Comparison of ENCODE assay signal across 11 cellular contexts in the genomic region with DNA sequence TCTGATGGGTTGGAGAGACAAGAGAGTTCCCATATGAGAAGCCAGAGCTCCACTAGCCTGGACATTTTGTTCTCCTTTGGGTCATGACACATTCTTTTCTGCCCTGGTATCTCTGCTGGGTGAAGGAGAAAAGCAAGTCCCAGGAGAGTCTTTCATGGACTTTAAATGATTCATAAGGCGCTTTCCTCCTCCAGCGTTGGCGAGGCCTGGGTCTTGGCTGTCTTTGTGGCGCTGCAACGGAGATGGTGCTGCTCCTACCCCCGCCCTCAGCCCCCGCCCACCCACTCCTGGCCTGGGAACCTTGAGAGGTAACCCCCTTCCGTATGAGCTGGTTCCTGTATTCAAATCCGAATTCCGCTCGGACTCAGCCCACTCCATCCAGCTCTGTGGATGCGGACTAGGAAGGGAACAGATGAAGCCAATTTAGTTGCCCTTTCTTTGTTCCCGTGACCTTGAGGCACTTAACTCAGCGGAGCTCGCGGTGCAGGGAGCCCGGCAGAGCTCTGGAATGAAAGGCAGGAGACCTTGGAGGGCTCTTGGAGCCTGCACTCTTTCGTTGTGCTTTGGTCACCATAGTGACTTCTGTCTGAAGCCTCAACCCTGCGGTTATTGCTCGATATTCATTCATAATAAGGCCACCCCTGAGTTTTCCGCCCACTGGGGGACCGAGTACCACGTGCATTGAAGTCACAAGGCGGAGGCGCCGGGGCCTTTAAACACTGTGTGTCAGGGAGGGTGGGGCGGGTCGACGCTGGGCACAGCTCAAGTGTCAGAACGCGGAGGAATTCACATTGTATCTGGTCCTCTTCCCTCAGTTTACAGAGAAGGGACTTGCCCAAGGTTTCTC. TPM values are rescaled to one million over a fixed set of nuclear protein-coding genes. Genes with fewer than 3 reads are reported as not detected.
DNase-seq lines count a peak whose midpoint lies in the region; ATAC-seq and TF ChIP-seq lines count a peak whose summit lies in the region.
"Had no signal": no experiment of that assay in that cellular context is flagged by ENCODE, and none has a peak within 500 bp of the region (broad histone marks: within the 10 kb centered on the region; RNA-seq: fewer than 3 reads in every experiment).

No MANE protein-coding gene starts in this region.

- peaks cover 2% of the 10 kb centered on the region for H3K9me3 ChIP-seq in iPS-18c (ENCODE audit: control insufficient read depth, insufficient read depth, low read length)
- no peaks in the 10 kb centered on the region for H3K9me3 ChIP-seq in sigmoid colon

- DNase-seq in H7 (peak; percentile 87), cardiac fibroblast (ENCODE audit: low read depth in 2 of 2) (peak; percentile 67 to 92), sigmoid colon (no peak), NCI-H1105 (lab: John Stamatoyannopoulos, UW) (no peak)
- no peak for DNase-seq in activated T-cell treated with anti-CD3 and anti-CD28 coated beads, Interleukin-2, amount 50 U/mL, for 72 hours
- no peak for DNase-seq in naive thymus-derived CD8-positive, alpha-beta T cell
- DNase-seq: cortex of kidney, EL had no signal

- 47 to 53% methylated on average over 31 of the region's 31 CpGs for WGBS in sigmoid colon, 2 donors

- H3K4me1 ChIP-seq in sigmoid colon = peaks cover 0 to 14% (median 12%) of the 10 kb centered on the region in 4 donors

- H3K36me3 ChIP-seq in H7 (replicated peaks; ENCODE audit: control insufficient read depth, insufficient read depth, low read length) (no peaks in the 10 kb centered on the region), sigmoid colon (no peaks in the 10 kb centered on the region)

- POLR2A ChIA-PET in naive thymus-derived CD8-positive, alpha-beta T cell (lab: Charles Lee) = interaction anchor here (1.0 kb wide), 1 partner anchor 15 kb away, joined by 3 read pairs; no protein-coding TSS in a partner anchor

- H3K9me3 Mint-ChIP-seq in activated T-cell treated with anti-CD3 and anti-CD28 coated beads, Interleukin-2, amount 50 U/mL, for 72 hours = no peaks in the 10 kb centered on the region
- no peaks in the 10 kb centered on the region for H3K9me3 Mint-ChIP-seq in naive thymus-derived CD8-positive, alpha-beta T cell
- H3K9me3 Mint-ChIP-seq: IgD-negative memory B cell had no signal

- no peak for ATAC-seq in HG03135 (IDR thresholded peaks at IDR 0.05; ENCODE audit: unreplicated experiment)
- ATAC-seq in activated T-cell treated with anti-CD3 and anti-CD28 coated beads, Interleukin-2, amount 50 U/mL, for 72 hours (replicated peaks in 1 of 2) = no peak
- ATAC-seq in naive thymus-derived CD8-positive, alpha-beta T cell = no peak

- no peak overlapping the region for H3K27ac Mint-ChIP-seq in activated T-cell treated with anti-CD3 and anti-CD28 coated beads, Interleukin-2, amount 50 U/mL, for 72 hours
- no peak overlapping the region for H3K27ac Mint-ChIP-seq in naive thymus-derived CD8-positive, alpha-beta T cell
- H3K27ac Mint-ChIP-seq: IgD-negative memory B cell had no signal

- TF ChIP-seq CTCF in cardiac fibroblast (IDR thresholded peaks at IDR 0.05; ENCODE audit: low read depth, low read length) = no peak
- no peak for TF ChIP-seq CTCF in sigmoid colon (IDR thresholded peaks at IDR 0.05)

- H3K36me3 Mint-ChIP-seq in activated T-cell treated with anti-CD3 and anti-CD28 coated beads, Interleukin-2, amount 50 U/mL, for 72 hours (ENCODE audit: insufficient read depth in 2 of 2) = no peaks in the 10 kb centered on the region
- no peaks in the 10 kb centered on the region for H3K36me3 Mint-ChIP-seq in naive thymus-derived CD8-positive, alpha-beta T cell
- H3K36me3 Mint-ChIP-seq: IgD-negative memory B cell had no signal

- TF ChIP-seq POLR2A in sigmoid colon (IDR thresholded peaks at IDR 0.05) = no peak

- H3K4me3 ChIP-seq in H7 (ENCODE audit: insufficient read depth, low read depth, low read length) (peak overlapping the region; percentile 1; the same call in 1 of the 2 replicates), cardiac fibroblast (replicated peaks in 1 of 2; ENCODE audit: low read depth in 2 of 2, low read length in 2 of 2) (peak overlapping the region in 1 of 2 donors; percentile 10), iPS-18c (ENCODE audit: insufficient read depth, low read depth, low read length) (peak overlapping the region; percentile 25; the same call in 1 of the 2 replicates), sigmoid colon (peak overlapping the region in 3 of 4 donors; percentile 15 to 31 (median 24))

- H3K4me3 Mint-ChIP-seq in activated T-cell treated with anti-CD3 and anti-CD28 coated beads, Interleukin-2, amount 50 U/mL, for 72 hours = no peak overlapping the region
- no peak overlapping the region for H3K4me3 Mint-ChIP-seq in naive thymus-derived CD8-positive, alpha-beta T cell

- no peaks in the 10 kb centered on the region for H3K27me3 Mint-ChIP-seq in activated T-cell treated with anti-CD3 and anti-CD28 coated beads, Interleukin-2, amount 50 U/mL, for 72 hours (ENCODE audit: low read depth)
- no peaks in the 10 kb centered on the region for H3K27me3 Mint-ChIP-seq in naive thymus-derived CD8-positive, alpha-beta T cell

- peak overlapping the region in 2 of 4 donors; percentile 33 to 36 for H3K27ac ChIP-seq in sigmoid colon

- H3K4me1 Mint-ChIP-seq in activated T-cell treated with anti-CD3 and anti-CD28 coated beads, Interleukin-2, amount 50 U/mL, for 72 hours (ENCODE audit: low read depth) = no peaks in the 10 kb centered on the region
- no peaks in the 10 kb centered on the region for H3K4me1 Mint-ChIP-seq in naive thymus-derived CD8-positive, alpha-beta T cell
- H3K4me1 Mint-ChIP-seq: IgD-negative memory B cell had no signal

- TF ChIP-seq EP300 in sigmoid colon (IDR thresholded peaks at IDR 0.05) = no peak

- intact Hi-C loops in sigmoid colon (cut with DNase I) = no loop called here

- no peaks in the 10 kb centered on the region for H3K27me3 ChIP-seq in H7 (ENCODE audit: control insufficient read depth, insufficient read depth, low read length)
- H3K27me3 ChIP-seq in sigmoid colon = no peaks in the 10 kb centered on the region

RNA-seq across cellular contexts. Expression of a gene that starts 14.0 kb away (rescaled TPM):
- total RNA-seq in H7 (2014; rRNA removed; shearing (Covaris generic)) = 33.7 and 41.2 TPM in 2 replicates
- 10 to 100 TPM; 24.8 to 33.2 (median 29.1) TPM for total RNA-seq in sigmoid colon
- polyA plus RNA-seq in sigmoid colon = 10 to 100 TPM in 1 of 3 donors, 1 to 10 TPM in 2; 9.0 to 12.2 (median 9.7) TPM
- 10 to 100 TPM; 14.9 to 21.3 TPM for total RNA-seq in activated T-cell treated with anti-CD3 and anti-CD28 coated beads, Interleukin-2, amount 50 U/mL, for 72 hours
- total RNA-seq in naive thymus-derived CD8-positive, alpha-beta T cell = 10 to 100 TPM; 41.7 to 43.6 TPM
- polyA plus RNA-seq in naive thymus-derived CD8-positive, alpha-beta T cell = 10 to 100 TPM; 21.0 to 30.5 (median 29.8) TPM

Comparison
In these comparisons a context has a peak if more than half of its experiments do, and no peak if none do; other contexts are left out.
1. DNase-seq: peak in H7 (single experiment) and cardiac fibroblast (2 of 2); none in sigmoid colon (single experiment), activated T-cell treated with anti-CD3 and anti-CD28 coated beads, Interleukin-2, amount 50 U/mL, for 72 hours (0 of 2), naive thymus-derived CD8-positive, alpha-beta T cell (0 of 10) and NCI-H1105 (single experiment).